ENCODE assay signal across 22 cellular contexts in genomic region chr2:222944552-222944951, GRCh38.
DNase-seq lines count a peak whose midpoint lies in the region; ATAC-seq, FAIRE-seq and TF ChIP-seq lines count a peak whose summit lies in the region.
"Had no signal": no experiment of that assay in that cellular context is flagged by ENCODE, and none has a peak within 500 bp of the region (broad histone marks: within the 10 kb centered on the region; RNA-seq: fewer than 3 reads in every experiment).

No MANE protein-coding gene starts in this region.

- peak overlapping the region; percentile 44 for H3K4me2 ChIP-seq in fibroblast of lung (ENCODE audit: extremely low read depth, insufficient read depth, low read length)

- no peak for ATAC-seq in RWPE2 (ENCODE audit: low read depth)
- ATAC-seq in CD8-positive, alpha-beta T cell, result no peak
- ATAC-seq: left ventricle myocardium superior, sciatic nerve had no signal

- H3K79me2 ChIP-seq in fibroblast of lung (ENCODE audit: control insufficient read depth, insufficient read depth, low read length), result peaks cover 3% of the 10 kb centered on the region

- peaks cover 8% of the 10 kb centered on the region for H3K36me3 Mint-ChIP-seq in osteocyte (ENCODE audit: unreplicated experiment)
- peaks cover 14% of the 10 kb centered on the region for H3K36me3 Mint-ChIP-seq in CD8-positive, alpha-beta T cell

- intact Hi-C loops in ascending aorta (cut with DNase I), result no loop called here
- intact Hi-C loops in CD8-positive, alpha-beta T cell (cut with DNase I, micrococcal nuclease), result no loop called here

- peak overlapping the region; percentile 30 for H3K27ac ChIP-seq in RWPE2 (ENCODE audit: poor library complexity, severe bottlenecking)
- no peak overlapping the region for H3K27ac ChIP-seq in fibroblast of lung (ENCODE audit: insufficient read depth, low read length)
- no peak overlapping the region for H3K27ac ChIP-seq in ascending aorta
- no peak overlapping the region for H3K27ac ChIP-seq in CD8-positive, alpha-beta T cell (ENCODE audit: low read depth, low read length)
- H3K27ac ChIP-seq: transverse colon had no signal

- no peak for TF ChIP-seq CTCF in RWPE2 (IDR thresholded peaks at IDR 0.05; ENCODE audit: poor library complexity, severe bottlenecking)
- no peak for TF ChIP-seq CTCF in fibroblast of lung (conservative IDR thresholded peaks at IDR 0.05 in 1 of 2, IDR thresholded peaks at IDR 0.05 in 1 of 2; ENCODE audit: low read depth in 1 of 2, low read length in 2 of 2)
- no peak for TF ChIP-seq CTCF in osteocyte (IDR thresholded peaks at IDR 0.05)
- no peak for TF ChIP-seq CTCF in ascending aorta (IDR thresholded peaks at IDR 0.05)
- TF ChIP-seq CTCF in CD8-positive, alpha-beta T cell (IDR thresholded peaks at IDR 0.05), result no peak

- H3K9me3 Mint-ChIP-seq in osteocyte (ENCODE audit: unreplicated experiment), result no peaks in the 10 kb centered on the region
- no peaks in the 10 kb centered on the region for H3K9me3 Mint-ChIP-seq in CD8-positive, alpha-beta T cell
- H3K9me3 Mint-ChIP-seq: activated B cell treated with CpG ODN at 0.5 μM for 24 hours; activated naive CD8-positive, alpha-beta T cell treated with anti-CD3 and anti-CD28 coated beads for 36 hours; activated T-cell treated with anti-CD3 and anti-CD28 coated beads, Interleukin-2, amount 50 U/mL, for 72 hours; CD8-positive, alpha-beta memory T cell had no signal

- POLR2A ChIA-PET in CD8-positive, alpha-beta T cell (lab: Charles Lee), result no interaction called here

- H3K4me3 Mint-ChIP-seq in osteocyte (ENCODE audit: unreplicated experiment), result peak overlapping the region; percentile 63
- no peak overlapping the region for H3K4me3 Mint-ChIP-seq in CD8-positive, alpha-beta T cell
- H3K4me3 Mint-ChIP-seq: activated B cell treated with CpG ODN at 0.5 μM for 24 hours; activated naive CD8-positive, alpha-beta T cell treated with anti-CD3 and anti-CD28 coated beads for 36 hours; activated T-cell treated with anti-CD3 and anti-CD28 coated beads, Interleukin-2, amount 50 U/mL, for 72 hours; CD8-positive, alpha-beta memory T cell had no signal

- H3K36me3 ChIP-seq in RWPE2 (ENCODE audit: low read depth) (peaks cover 34% of the 10 kb centered on the region), fibroblast of lung (ENCODE audit: control insufficient read depth, insufficient read depth, low read length) (no peaks in the 10 kb centered on the region), ascending aorta (peaks cover 10 to 21% of the 10 kb centered on the region in 2 donors)
- H3K36me3 ChIP-seq in CD8-positive, alpha-beta T cell (ENCODE audit: insufficient read depth, low read length), result no peaks in the 10 kb centered on the region

- no peaks in the 10 kb centered on the region for H3K27me3 ChIP-seq in RWPE2 (ENCODE audit: insufficient read depth, poor library complexity, severe bottlenecking)
- H3K27me3 ChIP-seq in fibroblast of lung (ENCODE audit: control insufficient read depth, insufficient read depth, low read length), result no peaks in the 10 kb centered on the region
- H3K27me3 ChIP-seq in ascending aorta, result no peaks in the 10 kb centered on the region
- no peaks in the 10 kb centered on the region for H3K27me3 ChIP-seq in CD8-positive, alpha-beta T cell (ENCODE audit: insufficient read depth, low read length)
- H3K27me3 ChIP-seq: transverse colon had no signal

- H3K9me3 ChIP-seq in RWPE2 (ENCODE audit: severe bottlenecking), result no peaks in the 10 kb centered on the region
- H3K9me3 ChIP-seq in fibroblast of lung (ENCODE audit: control insufficient read depth, insufficient read depth, low read depth, low read length), result no peaks in the 10 kb centered on the region
- H3K9me3 ChIP-seq in ascending aorta, result no peaks in the 10 kb centered on the region
- H3K9me3 ChIP-seq in CD8-positive, alpha-beta T cell (ENCODE audit: low read length), result no peaks in the 10 kb centered on the region
- H3K9me3 ChIP-seq: transverse colon had no signal

- no peak overlapping the region for H3K9ac ChIP-seq in fibroblast of lung (ENCODE audit: insufficient read depth, low read length)

- H3K4me1 ChIP-seq in RWPE2 (ENCODE audit: insufficient read depth, poor library complexity, severe bottlenecking), result peaks cover 37% of the 10 kb centered on the region
- peaks cover 2% of the 10 kb centered on the region for H3K4me1 ChIP-seq in fibroblast of lung (ENCODE audit: control insufficient read depth, extremely low read depth, insufficient read depth, low read length)
- peaks cover 0 to 2% of the 10 kb centered on the region in 2 donors for H3K4me1 ChIP-seq in ascending aorta
- H3K4me1 ChIP-seq in CD8-positive, alpha-beta T cell (ENCODE audit: insufficient read depth, low read length), result no peaks in the 10 kb centered on the region
- H3K4me1 ChIP-seq: transverse colon had no signal

- H3K27me3 Mint-ChIP-seq in osteocyte (ENCODE audit: unreplicated experiment), result no peaks in the 10 kb centered on the region
- H3K27me3 Mint-ChIP-seq in CD8-positive, alpha-beta T cell (ENCODE audit: low read depth), result no peaks in the 10 kb centered on the region
- H3K27me3 Mint-ChIP-seq: activated B cell treated with CpG ODN at 0.5 μM for 24 hours; activated naive CD8-positive, alpha-beta T cell treated with anti-CD3 and anti-CD28 coated beads for 36 hours; CD8-positive, alpha-beta memory T cell had no signal

- H3K4me3 ChIP-seq in RWPE2 (ENCODE audit: severe bottlenecking), result no peak overlapping the region
- H3K4me3 ChIP-seq in fibroblast of lung (replicated peaks in 1 of 4; ENCODE audit: control extremely low read depth in 1 of 4, insufficient read depth in 1 of 4, low read depth in 3 of 4, low read length in 4 of 4), result no peak overlapping the region
- no peak overlapping the region for H3K4me3 ChIP-seq in ascending aorta
- H3K4me3 ChIP-seq in CD8-positive, alpha-beta T cell (ENCODE audit: low read depth, low read length), result no peak overlapping the region
- H3K4me3 ChIP-seq: transverse colon had no signal

- H4K20me1 ChIP-seq in fibroblast of lung (ENCODE audit: control insufficient read depth, extremely low read depth, insufficient read depth, low read length), result no peaks in the 10 kb centered on the region

- H3K27ac Mint-ChIP-seq in osteocyte (ENCODE audit: unreplicated experiment), result peak overlapping the region; percentile 90
- H3K27ac Mint-ChIP-seq in CD8-positive, alpha-beta T cell, result no peak overlapping the region
- H3K27ac Mint-ChIP-seq: activated B cell treated with CpG ODN at 0.5 μM for 24 hours; activated naive CD8-positive, alpha-beta T cell treated with anti-CD3 and anti-CD28 coated beads for 36 hours; activated T-cell treated with anti-CD3 and anti-CD28 coated beads, Interleukin-2, amount 50 U/mL, for 72 hours had no signal

- CTCF ChIA-PET in CD8-positive, alpha-beta T cell (lab: Charles Lee), result interaction anchor here (0.7 to 1.3 kb wide), 3 partner anchors 17 to 41 kb away, joined by 3 read pairs; no protein-coding TSS in a partner anchor

- no peak for DNase-seq in RWPE2 (ENCODE audit: low spot score)
- DNase-seq in fibroblast of lung (ENCODE audit: low read depth in 2 of 2), result peak in 1 of 2 donors; percentile 55
- DNase-seq in osteocyte (ENCODE audit: extremely low spot score, unreplicated experiment), result no peak
- no peak for DNase-seq in activated CD8-positive, alpha-beta memory T cell treated with anti-CD3 and anti-CD28 coated beads for 24 hours
- DNase-seq in ascending aorta (ENCODE audit: low spot score in 2 of 2), result no peak
- no peak for DNase-seq in CD8-positive, alpha-beta T cell
- no peak for DNase-seq in NCI-H1417 treated with DMSO at 0.1 percent for 48 hours (lab: John Stamatoyannopoulos, UW)
- DNase-seq: activated B cell treated with CpG ODN at 0.5 μM for 24 hours; activated naive CD8-positive, alpha-beta T cell treated with anti-CD3 and anti-CD28 coated beads for 36 hours; activated T-cell treated with anti-CD3 and anti-CD28 coated beads, Interleukin-2, amount 50 U/mL, for 72 hours; CD8-positive, alpha-beta memory T cell; Karpas-422; left ventricle myocardium superior; NCI-H1092 treated with DMSO at 0.1 percent for 48 hours; NCI-H2107; NCI-H524; occipital lobe; stimulated activated CD4-positive, alpha-beta T cell treated with anti-CD3 and anti-CD28 coated beads, Interleukin-1b, Interleukin-23, amount 100 ng/mL, for 48 hours; stimulated activated naive CD4-positive, alpha-beta T cell treated with Interleukin-2 at 50 U/mL for 16 hours; transverse colon had no signal

- FAIRE-seq in G401.6 (lab: Jason Lieb, UNC), result peak; percentile 80

- H2AFZ ChIP-seq in fibroblast of lung (ENCODE audit: low read length), result no peak overlapping the region

- H3K4me1 Mint-ChIP-seq in osteocyte (ENCODE audit: unreplicated experiment), result peaks cover 50% of the 10 kb centered on the region
- no peaks in the 10 kb centered on the region for H3K4me1 Mint-ChIP-seq in CD8-positive, alpha-beta T cell (ENCODE audit: low read depth)
- H3K4me1 Mint-ChIP-seq: activated B cell treated with CpG ODN at 0.5 μM for 24 hours had no signal
